22 cellular contexts compared by ENCODE assay signal in the genomic region with DNA sequence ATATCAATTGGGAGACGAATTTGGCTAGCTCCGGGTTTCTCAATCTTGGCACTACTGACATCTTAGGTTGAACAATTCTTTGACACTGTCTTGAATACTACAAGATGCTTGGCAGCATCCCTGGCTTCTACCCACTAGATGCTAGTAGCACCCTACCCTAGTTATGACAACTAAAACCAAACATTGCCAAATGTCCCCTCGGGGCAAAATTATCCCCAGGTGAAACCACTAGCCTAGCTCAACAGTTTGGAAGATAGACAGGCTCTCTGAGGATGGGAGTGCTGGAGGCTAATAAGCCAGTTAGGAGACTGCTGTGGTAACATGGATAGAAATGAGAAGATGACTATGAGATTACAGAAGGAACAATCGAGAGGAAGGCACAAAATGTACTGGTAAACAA. TPM values are rescaled to one million over a fixed set of nuclear protein-coding genes. Genes with fewer than 3 reads are reported as not detected.
DNase-seq lines count a peak whose midpoint lies in the region; ATAC-seq and TF ChIP-seq lines count a peak whose summit lies in the region.
"Had no signal": no experiment of that assay in that cellular context is flagged by ENCODE, and none has a peak within 500 bp of the region (broad histone marks: within the 10 kb centered on the region; RNA-seq: fewer than 3 reads in every experiment).

No MANE protein-coding gene starts in this region.

- H3K4me1 Mint-ChIP-seq in MCF 10A (ENCODE audit: insufficient read depth, unreplicated experiment), result no peaks in the 10 kb centered on the region
- peaks cover 12% of the 10 kb centered on the region for H3K4me1 Mint-ChIP-seq in T-helper 17 cell
- H3K4me1 Mint-ChIP-seq: GM23338 had no signal

- H3K27ac Mint-ChIP-seq in MCF 10A (ENCODE audit: low read depth, unreplicated experiment), result no peak overlapping the region
- peak overlapping the region; percentile 10 for H3K27ac Mint-ChIP-seq in T-helper 17 cell
- H3K27ac Mint-ChIP-seq: GM23338, HFFc6 had no signal

- no peaks in the 10 kb centered on the region for H3K9me3 Mint-ChIP-seq in MCF 10A (ENCODE audit: unreplicated experiment)
- H3K9me3 Mint-ChIP-seq: CD4-positive, alpha-beta memory T cell; GM23338; HFFc6 had no signal

- H3K4me1 ChIP-seq in mammary epithelial cell (ENCODE audit: insufficient read depth, low read length), result no peaks in the 10 kb centered on the region
- H3K4me1 ChIP-seq: A549, HAP-1 had no signal

- peaks cover 40% of the 10 kb centered on the region for H3K36me3 ChIP-seq in mammary epithelial cell (ENCODE audit: insufficient read depth, low read length)

- H3K4me3 ChIP-seq in mammary epithelial cell (replicated peaks in 1 of 3; ENCODE audit: insufficient read depth in 1 of 3, low read depth in 2 of 3, low read length in 3 of 3) (no peak overlapping the region), epithelial cell of esophagus (ENCODE audit: low read length) (no peak overlapping the region)
- H3K4me3 ChIP-seq: A549, GM23338, HAP-1 had no signal

- H3K79me2 ChIP-seq in mammary epithelial cell (ENCODE audit: insufficient read depth, low read length), result peaks cover 12% of the 10 kb centered on the region

- H3K27ac ChIP-seq in mammary epithelial cell (ENCODE audit: insufficient read depth, low read depth, low read length), result no peak overlapping the region
- H3K27ac ChIP-seq: A549 had no signal

- no peak overlapping the region for H3K9ac ChIP-seq in mammary epithelial cell (ENCODE audit: insufficient read depth, low read length)

- H3K9me3 ChIP-seq in mammary epithelial cell (replicated peaks; ENCODE audit: insufficient read depth, low read length) (no peaks in the 10 kb centered on the region), T-helper 17 cell (ENCODE audit: control insufficient read depth, low read length, poor library complexity, severe bottlenecking) (no peaks in the 10 kb centered on the region)
- H3K9me3 ChIP-seq: A549, HAP-1 had no signal

- no peak overlapping the region for H2AFZ ChIP-seq in mammary epithelial cell (ENCODE audit: low read depth, low read length)
- H2AFZ ChIP-seq: GM23338 had no signal

- DNase-seq in MCF 10A (ENCODE audit: unreplicated experiment) (peak; percentile 21), mammary epithelial cell (no peak), T-helper 17 cell (no peak), epithelial cell of esophagus (ENCODE audit: low read depth) (peak; percentile 10), NAMALWA (ENCODE audit: low spot score) (no peak)
- DNase-seq: 8988T; ACHN; AML-193; C1 segment of cervical spinal cord; Calu3; CD4-positive, alpha-beta memory T cell; COR-L47; DMS53; DMS79 treated with DMSO at 0.1 percent for 48 hours; GF-D8; HFFc6 had no signal

- H3K27me3 ChIP-seq in mammary epithelial cell (ENCODE audit: insufficient read depth, low read length), result no peaks in the 10 kb centered on the region

- no peak for ATAC-seq in T-helper 17 cell
- no peak for ATAC-seq in HG03097 (IDR thresholded peaks at IDR 0.05; ENCODE audit: low FRiP score, unreplicated experiment)
- ATAC-seq in HG03039 (IDR thresholded peaks at IDR 0.05; ENCODE audit: unreplicated experiment), result no peak
- ATAC-seq: A549, GM23338 had no signal

- CTCF ChIA-PET in MCF 10A (lab: Yijun Ruan, JAX), result interaction anchor here (0.6 to 1.3 kb wide), 3 partner anchors 25 to 454 kb away, joined by 3 to 4 read pairs (median 4); no protein-coding TSS in a partner anchor
- CTCF ChIA-PET in mammary epithelial cell (lab: Charles Lee; ENCODE audit: low non-redundant PET), result no interaction called here

- H3K27me3 Mint-ChIP-seq in MCF 10A (ENCODE audit: insufficient read depth, unreplicated experiment) (no peaks in the 10 kb centered on the region), T-helper 17 cell (no peaks in the 10 kb centered on the region)
- H3K27me3 Mint-ChIP-seq: CD4-positive, alpha-beta memory T cell had no signal

- intact Hi-C loops in MCF 10A (cut with micrococcal nuclease), result no loop called here
- intact Hi-C loops in mammary epithelial cell (cut with micrococcal nuclease), result no loop called here

- TF ChIP-seq CTCF in MCF 10A (IDR thresholded peaks at IDR 0.05; ENCODE audit: unreplicated experiment) (no peak), mammary epithelial cell (conservative IDR thresholded peaks at IDR 0.05 in 1 of 2, IDR thresholded peaks at IDR 0.05 in 1 of 2; ENCODE audit: extremely low read depth in 1 of 2, insufficient read depth in 1 of 2, low read depth in 1 of 2, low read length in 2 of 2) (no peak), epithelial cell of esophagus (IDR thresholded peaks at IDR 0.05; ENCODE audit: insufficient read depth, low read depth, low read length, missing control alignments) (no peak)

- 76% methylated on average over 4 of the region's 4 CpGs for WGBS in mammary epithelial cell (ENCODE audit: low coverage, missing lambda C conversion rate)

- POLR2A ChIA-PET in MCF 10A (lab: Yijun Ruan, JAX), result interaction anchor here (0.6 to 1.8 kb wide), 3 partner anchors 21 to 129 kb away, joined by 3 to 6 read pairs (median 4); a partner anchor contains a TSS

- dilution Hi-C loops in mammary epithelial cell (cut with HindIII; ENCODE audit: low sequenced_read_pairs), result no loop called here

- in situ Hi-C loops in mammary epithelial cell (cut with MboI; ENCODE audit: low sequenced_read_pairs in 2 of 2), result no loop called here

- BruUV-seq in MCF 10A (replicated peaks; lab: Mats Ljungman, UMichigan), result no TSS peak
- BruUV-seq in mammary epithelial cell (replicated peaks; lab: Mats Ljungman, UMichigan), result no TSS peak

- H4K20me1 ChIP-seq in mammary epithelial cell (ENCODE audit: insufficient read depth, low read length), result no peaks in the 10 kb centered on the region

- H3K4me2 ChIP-seq in mammary epithelial cell (ENCODE audit: insufficient read depth, low read depth, low read length), result no peak overlapping the region
- H3K4me2 ChIP-seq: A549, GM23338 had no signal

- H3K4me3 Mint-ChIP-seq in MCF 10A (ENCODE audit: unreplicated experiment), result no peak overlapping the region
- H3K4me3 Mint-ChIP-seq in T-helper 17 cell, result no peak overlapping the region
- H3K4me3 Mint-ChIP-seq: CD4-positive, alpha-beta memory T cell; GM23338; HFFc6 had no signal

- H3K36me3 Mint-ChIP-seq in MCF 10A (ENCODE audit: insufficient read depth, unreplicated experiment) (peaks cover 57% of the 10 kb centered on the region), T-helper 17 cell (ENCODE audit: low read depth) (peaks cover 9% of the 10 kb centered on the region)

RNA-seq across cellular contexts. Expression of a gene that starts 20.9 kb away (rescaled TPM):
- 54.0 and 76.5 TPM in 2 replicates for total RNA-seq in MCF 10A (2022)
- 100 to 1,000 TPM in 1 of 2 donors, 10 to 100 TPM in 1; 79.3 to 130 TPM for total RNA-seq in mammary epithelial cell
- 54.5 TPM for polyA plus RNA-seq in mammary epithelial cell
- polyA minus RNA-seq in mammary epithelial cell, result 55.3 TPM
- total RNA-seq in T-helper 17 cell, result 10 to 100 TPM; 38.0 to 43.5 TPM

RNA-seq across cellular contexts. Expression of a gene that starts 32.3 kb away (rescaled TPM):
- 12.7 and 14.4 TPM in 2 replicates for total RNA-seq in MCF 10A (2022)
- total RNA-seq in mammary epithelial cell, result 10 to 100 TPM; 15.6 to 26.0 TPM
- 5.4 TPM for polyA plus RNA-seq in mammary epithelial cell
- 21.7 TPM for polyA minus RNA-seq in mammary epithelial cell
- total RNA-seq in T-helper 17 cell, result 1 to 10 TPM; 8.3 to 9.2 TPM

RNA-seq across cellular contexts. Expression of a gene that starts 59.1 kb away (rescaled TPM):
- total RNA-seq in MCF 10A (2022), result not detected in 2 replicates
- not detected for total RNA-seq in mammary epithelial cell
- polyA plus RNA-seq in mammary epithelial cell, result not detected
- not detected for polyA minus RNA-seq in mammary epithelial cell
- total RNA-seq in T-helper 17 cell, result not detected
- total RNA-seq: CD4-positive, alpha-beta memory T cell; HFFc6 had no signal
- polyA plus RNA-seq: BJ; CD4-positive, alpha-beta memory T cell had no signal

Comparison
In these comparisons a context has a peak if more than half of its experiments do, and no peak if none do; other contexts are left out.
1. DNase-seq: peak in MCF 10A (single experiment) and epithelial cell of esophagus (single experiment); none in mammary epithelial cell (single experiment), T-helper 17 cell (0 of 3) and NAMALWA (single experiment).